ENCODE assay signal across 17 cellular contexts in genomic region chr12:121766290-121767039, GRCh38. TPM values are rescaled to one million over a fixed set of nuclear protein-coding genes. Genes with fewer than 3 reads are reported as not detected.
DNase-seq lines count a peak whose midpoint lies in the region; ATAC-seq and TF ChIP-seq lines count a peak whose summit lies in the region.
"Had no signal": no experiment of that assay in that cellular context is flagged by ENCODE, and none has a peak within 500 bp of the region (broad histone marks: within the 10 kb centered on the region; RNA-seq: fewer than 3 reads in every experiment).

No MANE protein-coding gene starts in this region.

- TF ChIP-seq CTCF in AG04450 (IDR thresholded peaks at IDR 0.05; ENCODE audit: low read depth, low read length) (no peak), GM23338 (conservative IDR thresholded peaks at IDR 0.05; ENCODE audit: low read depth in 2 of 2) (no peak), neural crest cell (conservative IDR thresholded peaks at IDR 0.05) (no peak)

- H3K4me1 ChIP-seq in GM23338 (ENCODE audit: insufficient read depth): no peaks in the 10 kb centered on the region
- no peaks in the 10 kb centered on the region for H3K4me1 ChIP-seq in effector memory CD4-positive, alpha-beta T cell (ENCODE audit: control insufficient read depth, insufficient read depth, low read length, poor library complexity, severe bottlenecking)
- H3K4me1 ChIP-seq: upper lobe of right lung had no signal

- H3K36me3 Mint-ChIP-seq in GM23338 (ENCODE audit: low read depth) (peaks cover 7% of the 10 kb centered on the region; the same call in 2 of the 3 replicates), neural crest cell (ENCODE audit: low read depth) (peaks cover 3% of the 10 kb centered on the region)
- H3K36me3 Mint-ChIP-seq in activated naive CD8-positive, alpha-beta T cell treated with anti-CD3 and anti-CD28 coated beads, Interleukin-2, amount 50 U/mL, for 24 hours (ENCODE audit: low read depth): peaks cover 6% of the 10 kb centered on the region

- peak; percentile 23 for ATAC-seq in GM23338
- ATAC-seq in activated naive CD8-positive, alpha-beta T cell treated with anti-CD3 and anti-CD28 coated beads, Interleukin-2, amount 50 U/mL, for 24 hours: peak; percentile 53
- ATAC-seq: stimulated activated memory B cell treated with anti-CD40 and anti-IgM and Interleukin-4, amounts not matched to agents 10 μg/mL and 1 μg/mL and 100 μg/mL, for 72 hours; upper lobe of right lung had no signal

- no peaks in the 10 kb centered on the region for H3K27me3 ChIP-seq in AG04450 (ENCODE audit: control insufficient read depth, insufficient read depth, low read length)
- H3K27me3 ChIP-seq in GM23338 (ENCODE audit: insufficient read depth): no peaks in the 10 kb centered on the region
- no peaks in the 10 kb centered on the region for H3K27me3 ChIP-seq in effector memory CD4-positive, alpha-beta T cell (replicated peaks; ENCODE audit: control insufficient read depth, insufficient read depth, low read length, poor library complexity, severe bottlenecking)
- H3K27me3 ChIP-seq: upper lobe of right lung had no signal

- H3K9me2 ChIP-seq in GM23338 (ENCODE audit: insufficient read depth): no peaks in the 10 kb centered on the region

- no peaks in the 10 kb centered on the region for H3K9me3 ChIP-seq in AG04450 (ENCODE audit: control insufficient read depth, insufficient read depth, low read length)
- no peaks in the 10 kb centered on the region for H3K9me3 ChIP-seq in effector memory CD4-positive, alpha-beta T cell (ENCODE audit: control insufficient read depth, low read length)
- H3K9me3 ChIP-seq: upper lobe of right lung had no signal

- H3K27ac ChIP-seq in AG04450 (ENCODE audit: low read depth, low read length) (peak overlapping the region; percentile 61), GM23338 (ENCODE audit: low read depth) (0 out of 2 replicates have a peak overlapping the region, but pooled peaks have one; percentile 9)
- H3K27ac ChIP-seq in effector memory CD4-positive, alpha-beta T cell (ENCODE audit: insufficient read depth, low read length, poor library complexity, severe bottlenecking): no peak overlapping the region
- H3K27ac ChIP-seq: SK-N-MC, upper lobe of right lung had no signal

- peaks cover 4% of the 10 kb centered on the region for H3K27me3 Mint-ChIP-seq in GM23338 (ENCODE audit: insufficient read depth, low read depth, poor library complexity)
- no peaks in the 10 kb centered on the region for H3K27me3 Mint-ChIP-seq in activated naive CD8-positive, alpha-beta T cell treated with anti-CD3 and anti-CD28 coated beads, Interleukin-2, amount 50 U/mL, for 24 hours
- H3K27me3 Mint-ChIP-seq in neural crest cell (ENCODE audit: low read depth): no peaks in the 10 kb centered on the region
- H3K27me3 Mint-ChIP-seq: stimulated activated memory B cell treated with anti-CD40 and anti-IgM and Interleukin-4, amounts not matched to agents 10 μg/mL and 1 μg/mL and 100 μg/mL, for 72 hours had no signal

- no peaks in the 10 kb centered on the region for H3F3A ChIP-seq in GM23338 (replicated peaks; ENCODE audit: low read depth)

- H3K9me3 Mint-ChIP-seq in GM23338: no peaks in the 10 kb centered on the region
- no peaks in the 10 kb centered on the region for H3K9me3 Mint-ChIP-seq in activated naive CD8-positive, alpha-beta T cell treated with anti-CD3 and anti-CD28 coated beads, Interleukin-2, amount 50 U/mL, for 24 hours
- no peaks in the 10 kb centered on the region for H3K9me3 Mint-ChIP-seq in neural crest cell
- H3K9me3 Mint-ChIP-seq: activated T-helper 1 cell treated with anti-CD3 and anti-CD28 coated beads, Interleukin-12 subunit alpha, Interleukin-12 subunit beta, Interleukin-2, Interleukin-4 antibody, amounts not matched to agents 30 ng/mL and 10 ng/mL and 1 ng/mL, durations not matched to agents 14 hours and 24 hours and 36 hours; stimulated activated memory B cell treated with anti-CD40 and anti-IgM and Interleukin-4, amounts not matched to agents 10 μg/mL and 1 μg/mL and 100 μg/mL, for 72 hours had no signal

- 0 out of 2 replicates have a peak, but pooled peaks cover 3% of the 10 kb centered on the region for H3K36me3 ChIP-seq in GM23338 (ENCODE audit: insufficient read depth)
- no peaks in the 10 kb centered on the region for H3K36me3 ChIP-seq in effector memory CD4-positive, alpha-beta T cell (ENCODE audit: control insufficient read depth, insufficient read depth, low read length)
- H3K36me3 ChIP-seq: upper lobe of right lung had no signal

- H4K20me1 ChIP-seq in GM23338 (replicated peaks; ENCODE audit: insufficient read depth): no peaks in the 10 kb centered on the region

- CTCF ChIA-PET in AG04450 (lab: Charles Lee): interaction anchor here (0.6 to 1.7 kb wide), 2 partner anchors 28 kb away, joined by 3 to 8 read pairs; partner anchors contain the start of gene RHOF

- H3K4me3 ChIP-seq in AG04450 (ENCODE audit: low read depth, low read length) (no peak overlapping the region), GM23338 (no peak overlapping the region)
- H3K4me3 ChIP-seq in effector memory CD4-positive, alpha-beta T cell (ENCODE audit: insufficient read depth, low read depth, low read length, poor library complexity, severe bottlenecking): no peak overlapping the region
- H3K4me3 ChIP-seq: SK-N-MC, upper lobe of right lung had no signal

- no peak overlapping the region for H3K4me3 Mint-ChIP-seq in GM23338
- no peak overlapping the region for H3K4me3 Mint-ChIP-seq in activated naive CD8-positive, alpha-beta T cell treated with anti-CD3 and anti-CD28 coated beads, Interleukin-2, amount 50 U/mL, for 24 hours
- H3K4me3 Mint-ChIP-seq in neural crest cell: no peak overlapping the region
- H3K4me3 Mint-ChIP-seq: activated T-helper 1 cell treated with anti-CD3 and anti-CD28 coated beads, Interleukin-12 subunit alpha, Interleukin-12 subunit beta, Interleukin-2, Interleukin-4 antibody, amounts not matched to agents 30 ng/mL and 10 ng/mL and 1 ng/mL, durations not matched to agents 14 hours and 24 hours and 36 hours; stimulated activated memory B cell treated with anti-CD40 and anti-IgM and Interleukin-4, amounts not matched to agents 10 μg/mL and 1 μg/mL and 100 μg/mL, for 72 hours had no signal

- H2AFZ ChIP-seq in GM23338: no peak overlapping the region

- POLR2A ChIA-PET in AG04450 (lab: Yijun Ruan, JAX): interaction anchor here (1.2 kb wide), 1 partner anchor 54 kb away, joined by 3 read pairs; no protein-coding TSS in a partner anchor

- DNase-seq in AG04450 (ENCODE audit: low read depth, low spot score): no peak
- DNase-seq in GM23338 (ENCODE audit: low spot score): no peak
- DNase-seq in activated naive CD8-positive, alpha-beta T cell treated with anti-CD3 and anti-CD28 coated beads, Interleukin-2, amount 50 U/mL, for 24 hours: no peak
- DNase-seq in neural crest cell (ENCODE audit: low read depth, low spot score): no peak
- DNase-seq in NCI-H2227 treated with DMSO at 0.1 percent for 48 hours (lab: John Stamatoyannopoulos, UW): no peak
- DNase-seq in NCI-H345 treated with DMSO at 0.1 percent for 48 hours (lab: John Stamatoyannopoulos, UW; ENCODE audit: unreplicated experiment): no peak
- no peak for DNase-seq in NCI-H1694 (lab: John Stamatoyannopoulos, UW)
- no peak for DNase-seq in effector memory CD4-positive, alpha-beta T cell
- DNase-seq: activated CD4-positive, alpha-beta T cell treated with anti-CD3 and anti-CD28 coated beads, Interleukin-2, amount 50 U/mL, for 48 hours; Calu3; kidney; NCI-H1930; NCI-H526 treated with DMSO at 0.1 percent for 48 hours; upper lobe of right lung had no signal

- no peaks in the 10 kb centered on the region for H3K79me2 ChIP-seq in GM23338 (replicated peaks; ENCODE audit: insufficient read depth)

- no peak overlapping the region for H3K4me2 ChIP-seq in GM23338

- H3K4me1 Mint-ChIP-seq in GM23338 (peaks cover 7% of the 10 kb centered on the region; the same call in 1 of the 3 replicates), neural crest cell (peaks cover 14% of the 10 kb centered on the region)
- H3K4me1 Mint-ChIP-seq in activated naive CD8-positive, alpha-beta T cell treated with anti-CD3 and anti-CD28 coated beads, Interleukin-2, amount 50 U/mL, for 24 hours: no peaks in the 10 kb centered on the region
- H3K4me1 Mint-ChIP-seq: stimulated activated memory B cell treated with anti-CD40 and anti-IgM and Interleukin-4, amounts not matched to agents 10 μg/mL and 1 μg/mL and 100 μg/mL, for 72 hours had no signal

- no peak overlapping the region for H3K27ac Mint-ChIP-seq in GM23338
- H3K27ac Mint-ChIP-seq in activated naive CD8-positive, alpha-beta T cell treated with anti-CD3 and anti-CD28 coated beads, Interleukin-2, amount 50 U/mL, for 24 hours: no peak overlapping the region
- peak overlapping the region; percentile 43 for H3K27ac Mint-ChIP-seq in neural crest cell (ENCODE audit: unreplicated experiment)
- H3K27ac Mint-ChIP-seq: activated T-helper 1 cell treated with anti-CD3 and anti-CD28 coated beads, Interleukin-12 subunit alpha, Interleukin-12 subunit beta, Interleukin-2, Interleukin-4 antibody, amounts not matched to agents 30 ng/mL and 10 ng/mL and 1 ng/mL, durations not matched to agents 14 hours and 24 hours and 36 hours; stimulated activated memory B cell treated with anti-CD40 and anti-IgM and Interleukin-4, amounts not matched to agents 10 μg/mL and 1 μg/mL and 100 μg/mL, for 72 hours had no signal

RNA-seq across cellular contexts. Expression of gene RHOF, which starts 27.0 kb away (rescaled TPM):
- polyA plus RNA-seq in AG04450 (2011; rRNA removed): 5.3 TPM in 2 replicates
- 10.3 and 14.6 TPM in 2 replicates for polyA minus RNA-seq in AG04450 (2011; rRNA and poly(A)+ RNA removed)
- 31.9 and 53.4 TPM in 2 replicates for total RNA-seq in GM23338 (2014; rRNA removed; shearing (Covaris generic))
- polyA plus RNA-seq in GM23338 (2016; fragmentation: Nextera tagmentation; extraction: Ambion mirVana): 8.7 and 10.5 TPM in 2 replicates
- 23.8 and 25.5 TPM in 2 replicates for total RNA-seq in neural crest cell

RNA-seq across cellular contexts. Expression of gene SETD1B, which starts 37.3 kb away (rescaled TPM):
- 1.1 and 1.6 TPM in 2 replicates for polyA plus RNA-seq in AG04450 (2011; rRNA removed)
- 3.4 and 3.5 TPM in 2 replicates for polyA minus RNA-seq in AG04450 (2011; rRNA and poly(A)+ RNA removed)
- 8.7 and 8.9 TPM in 2 replicates for total RNA-seq in GM23338 (2014; rRNA removed; shearing (Covaris generic))
- polyA plus RNA-seq in GM23338 (2016; fragmentation: Nextera tagmentation; extraction: Ambion mirVana): 3.1 and 3.4 TPM in 2 replicates
- total RNA-seq in neural crest cell: 25.6 and 25.9 TPM in 2 replicates

RNA-seq across cellular contexts. Expression of gene TMEM120B, which starts 53.9 kb away (rescaled TPM):
- polyA plus RNA-seq in AG04450 (2011; rRNA removed) (11.1 and 13.3 TPM in 2 replicates), GM23338 (2016; fragmentation: Nextera tagmentation; extraction: Ambion mirVana) (11.2 and 15.0 TPM in 2 replicates)
- 22.3 and 24.8 TPM in 2 replicates for polyA minus RNA-seq in AG04450 (2011; rRNA and poly(A)+ RNA removed)
- total RNA-seq in GM23338 (2014; rRNA removed; shearing (Covaris generic)): 30.4 and 36.0 TPM in 2 replicates
- total RNA-seq in neural crest cell: 14.1 and 14.6 TPM in 2 replicates
